Comparison of ENCODE assay signal across 2 cellular contexts in genomic region chr12:51078866-51079265, GRCh38.
TF ChIP-seq lines count a peak whose summit lies in the region.

No MANE protein-coding gene starts in this region.

TF ChIP-seq in HEK293, 187 proteins besides CTCF, POLR2A, EP300 and RAD21:
- TF ChIP-seq ZNF580 (tag by site-specific recombination; IDR thresholded peaks at IDR 0.05) (peak; percentile 82; the same call in 1 of the 2 replicates), ZNF146 (tag by site-specific recombination; IDR thresholded peaks at IDR 0.05) (peak; percentile 100), ZNF280D (tag by site-specific recombination; IDR thresholded peaks at IDR 0.05) (0 out of 2 replicates have a peak, but pooled peaks have one; percentile 77)

TF ChIP-seq in K562, 482 proteins besides CTCF, POLR2A, EP300 and RAD21:
- TF ChIP-seq BCOR (IDR thresholded peaks at IDR 0.05) (peak; percentile 56; the same call in 1 of the 2 replicates), KDM1A (IDR thresholded peaks at IDR 0.05) (peak in 1 of 2 experiments; percentile 35; a peak in 1 of 4 replicates)
